ENCODE assay signal across 29 cellular contexts in genomic region chr9:37852222-37852621, GRCh38.
"Had no signal": no experiment of that assay in that cellular context is flagged by ENCODE, and none has a peak within 500 bp of the region (broad histone marks: within the 10 kb centered on the region; RNA-seq: fewer than 3 reads in every experiment).

No MANE protein-coding gene starts in this region.

- H3K4me3 Mint-ChIP-seq: stimulated activated effector memory CD8-positive, alpha-beta T cell treated with anti-CD3 and anti-CD28 coated beads, Interleukin-12 subunit alpha, Interleukin-12 subunit beta, amount 100 ng/mL, for 72 hours; stimulated activated memory B cell treated with anti-CD40 and anti-IgM and Interleukin-4, amounts not matched to agents 10 μg/mL and 1 μg/mL and 100 μg/mL, for 72 hours; stimulated activated naive B cell treated with anti-CD40 and anti-IgM and Interleukin-4, amounts not matched to agents 10 μg/mL and 1 μg/mL and 100 μg/mL, for 72 hours; stimulated activated naive CD8-positive, alpha-beta T cell treated with anti-CD3 and anti-CD28 coated beads, Interleukin-15, amount 100 ng/mL, for 72 hours; stimulated activated naive CD8-positive, alpha-beta T cell treated with anti-CD3 and anti-CD28 coated beads, Interleukin-15, Interleukin-2, amounts not matched to agents 100 ng/mL and 50 ng/mL, for 24 hours; type B pancreatic cell had no signal

- ATAC-seq: stimulated activated effector memory CD8-positive, alpha-beta T cell treated with anti-CD3 and anti-CD28 coated beads, Interleukin-12 subunit alpha, Interleukin-12 subunit beta, amount 100 ng/mL, for 72 hours; stimulated activated memory B cell treated with anti-CD40 and anti-IgM and Interleukin-4, amounts not matched to agents 10 μg/mL and 1 μg/mL and 100 μg/mL, for 72 hours; stimulated activated naive B cell treated with anti-CD40 and anti-IgM and Interleukin-4, amounts not matched to agents 10 μg/mL and 1 μg/mL and 100 μg/mL, for 72 hours; stimulated activated naive CD8-positive, alpha-beta T cell treated with anti-CD3 and anti-CD28 coated beads, Interleukin-15, amount 100 ng/mL, for 72 hours; stimulated activated naive CD8-positive, alpha-beta T cell treated with anti-CD3 and anti-CD28 coated beads, Interleukin-15, Interleukin-2, amounts not matched to agents 100 U/mL and 50 U/mL, for 24 hours; upper lobe of right lung had no signal

- H3K36me3 ChIP-seq: thoracic aorta, uterus, vagina had no signal

- H3K27me3 ChIP-seq: stomach, suprapubic skin, testis, thyroid gland, tibial artery, tibial nerve, transverse colon, upper lobe of left lung, upper lobe of right lung, uterus, vagina had no signal

- H3K9me3 ChIP-seq: stomach, suprapubic skin, testis, thoracic aorta, thyroid gland, tibial artery, tibial nerve, transverse colon, upper lobe of left lung, upper lobe of right lung, uterus, vagina had no signal

- FAIRE-seq: urothelium cell line had no signal

- H3K27ac Mint-ChIP-seq: stimulated activated effector memory CD8-positive, alpha-beta T cell treated with anti-CD3 and anti-CD28 coated beads, Interleukin-12 subunit alpha, Interleukin-12 subunit beta, amount 100 ng/mL, for 72 hours; stimulated activated memory B cell treated with anti-CD40 and anti-IgM and Interleukin-4, amounts not matched to agents 10 μg/mL and 1 μg/mL and 100 μg/mL, for 72 hours; stimulated activated naive B cell treated with anti-CD40 and anti-IgM and Interleukin-4, amounts not matched to agents 10 μg/mL and 1 μg/mL and 100 μg/mL, for 72 hours; stimulated activated naive CD8-positive, alpha-beta T cell treated with anti-CD3 and anti-CD28 coated beads, Interleukin-15, amount 100 ng/mL, for 72 hours; stimulated activated naive CD8-positive, alpha-beta T cell treated with anti-CD3 and anti-CD28 coated beads, Interleukin-15, Interleukin-2, amounts not matched to agents 100 ng/mL and 50 ng/mL, for 24 hours; type B pancreatic cell had no signal

- H3K4me1 ChIP-seq: stomach, suprapubic skin, testis, thyroid gland, tibial artery, tibial nerve, transverse colon, upper lobe of left lung, upper lobe of right lung, uterus, vagina had no signal

- DNase-seq: stimulated activated CD4-positive, alpha-beta T cell treated with anti-CD3 and anti-CD28 coated beads, Interleukin-2, amount 100 ng/mL, for 48 hours; stimulated activated CD4-positive, alpha-beta T cell treated with anti-CD3 and anti-CD28 coated beads, Interleukin-4, amount 100 ng/mL, for 1 hour; stimulated activated CD4-positive, alpha-beta T cell treated with anti-CD3 and anti-CD28 coated beads, Interleukin-4, amount 100 ng/mL, for 24 hours; stimulated activated CD4-positive, alpha-beta T cell treated with anti-CD3 and anti-CD28 coated beads, Interleukin-4, amount 100 ng/mL, for 4 hours; stimulated activated CD8-positive, alpha-beta memory T cell treated with anti-CD3 and anti-CD28 coated beads, Interleukin-4, amount 100 ng/mL, for 48 hours; stimulated activated naive B cell treated with anti-CD40 and anti-IgM and Interleukin-4, amounts not matched to agents 10 μg/mL and 1 μg/mL and 100 μg/mL, for 72 hours; stimulated activated naive CD4-positive, alpha-beta T cell; stimulated activated naive CD4-positive, alpha-beta T cell treated with Interleukin-2 at 50 U/mL for 16 hours; stimulated activated naive CD8-positive, alpha-beta T cell treated with anti-CD3 and anti-CD28 coated beads, Interleukin-15, amount 100 ng/mL, for 72 hours; stimulated activated naive CD8-positive, alpha-beta T cell treated with anti-CD3 and anti-CD28 coated beads, Interleukin-15, Interleukin-2, amounts not matched to agents 100 U/mL and 50 U/mL, for 24 hours; stomach; substantia nigra; testis; thyroid gland; tibial artery; transverse colon; trophoblast cell; upper lobe of left lung; upper lobe of right lung; uterus had no signal

- H3K4me1 Mint-ChIP-seq: stimulated activated effector memory CD8-positive, alpha-beta T cell treated with anti-CD3 and anti-CD28 coated beads, Interleukin-12 subunit alpha, Interleukin-12 subunit beta, amount 100 ng/mL, for 72 hours; stimulated activated memory B cell treated with anti-CD40 and anti-IgM and Interleukin-4, amounts not matched to agents 10 μg/mL and 1 μg/mL and 100 μg/mL, for 72 hours; stimulated activated naive B cell treated with anti-CD40 and anti-IgM and Interleukin-4, amounts not matched to agents 10 μg/mL and 1 μg/mL and 100 μg/mL, for 72 hours; stimulated activated naive CD8-positive, alpha-beta T cell treated with anti-CD3 and anti-CD28 coated beads, Interleukin-15, amount 100 ng/mL, for 72 hours had no signal

- H3K4me3 ChIP-seq: stomach, suprapubic skin, testis, thoracic aorta, thyroid gland, tibial artery, tibial nerve, transverse colon, upper lobe of left lung, upper lobe of right lung, uterus, vagina had no signal

- H3K9me3 Mint-ChIP-seq: stimulated activated effector memory CD8-positive, alpha-beta T cell treated with anti-CD3 and anti-CD28 coated beads, Interleukin-12 subunit alpha, Interleukin-12 subunit beta, amount 100 ng/mL, for 72 hours; stimulated activated memory B cell treated with anti-CD40 and anti-IgM and Interleukin-4, amounts not matched to agents 10 μg/mL and 1 μg/mL and 100 μg/mL, for 72 hours; stimulated activated naive B cell treated with anti-CD40 and anti-IgM and Interleukin-4, amounts not matched to agents 10 μg/mL and 1 μg/mL and 100 μg/mL, for 72 hours; stimulated activated naive CD8-positive, alpha-beta T cell treated with anti-CD3 and anti-CD28 coated beads, Interleukin-15, amount 100 ng/mL, for 72 hours; stimulated activated naive CD8-positive, alpha-beta T cell treated with anti-CD3 and anti-CD28 coated beads, Interleukin-15, Interleukin-2, amounts not matched to agents 100 ng/mL and 50 ng/mL, for 24 hours; type B pancreatic cell had no signal

- H3K27me3 Mint-ChIP-seq: stimulated activated memory B cell treated with anti-CD40 and anti-IgM and Interleukin-4, amounts not matched to agents 10 μg/mL and 1 μg/mL and 100 μg/mL, for 72 hours; stimulated activated naive B cell treated with anti-CD40 and anti-IgM and Interleukin-4, amounts not matched to agents 10 μg/mL and 1 μg/mL and 100 μg/mL, for 72 hours; stimulated activated naive CD8-positive, alpha-beta T cell treated with anti-CD3 and anti-CD28 coated beads, Interleukin-15, amount 100 ng/mL, for 72 hours; stimulated activated naive CD8-positive, alpha-beta T cell treated with anti-CD3 and anti-CD28 coated beads, Interleukin-15, Interleukin-2, amounts not matched to agents 100 ng/mL and 50 ng/mL, for 24 hours; type B pancreatic cell had no signal

- H3K27ac ChIP-seq: stomach, suprapubic skin, testis, thoracic aorta, thyroid gland, tibial artery, tibial nerve, transverse colon, upper lobe of left lung, upper lobe of right lung, uterus, vagina had no signal
